Comparison of ENCODE assay signal across 8 cellular contexts in the genomic region with DNA sequence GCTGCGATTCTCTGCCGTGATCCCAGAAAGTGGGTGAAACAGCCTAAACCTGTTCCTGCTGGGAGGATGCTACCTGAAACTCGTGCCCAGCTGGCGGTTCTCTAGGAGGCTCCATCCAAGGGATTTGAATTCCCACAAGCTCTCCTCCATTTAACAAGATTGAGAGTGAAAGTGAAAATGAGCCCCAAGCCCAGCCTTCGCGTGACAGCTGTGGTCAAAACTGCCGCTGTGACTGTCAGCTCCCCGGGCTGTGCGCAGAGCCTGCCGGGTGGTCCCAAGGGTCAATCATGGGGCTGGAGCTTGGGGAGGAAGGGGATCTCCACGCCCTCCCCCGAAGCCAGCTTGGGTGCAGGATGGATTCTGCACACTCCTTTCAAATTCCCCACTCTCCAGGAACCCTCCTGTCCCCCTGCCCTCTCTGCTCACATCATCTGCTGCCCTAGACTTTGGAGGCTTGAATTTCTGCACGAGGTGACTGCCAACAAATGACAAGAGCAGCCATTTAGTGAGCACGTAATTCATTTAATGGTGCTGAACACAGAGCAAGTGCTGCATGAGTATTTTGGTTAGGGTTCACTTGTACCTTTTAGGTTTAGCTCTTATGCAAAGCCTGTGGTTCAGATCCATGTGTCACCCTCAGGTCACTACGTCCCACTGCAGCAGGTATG. TPM values are rescaled to one million over a fixed set of nuclear protein-coding genes. Genes with fewer than 3 reads are reported as not detected.
A peak's percentile ranks its signal among the peaks of the same experiment; 100 is the strongest.
DNase-seq lines count a peak whose midpoint lies in the region; ATAC-seq and TF ChIP-seq lines count a peak whose summit lies in the region.

No MANE protein-coding gene starts in this region.

- H3K27me3 Mint-ChIP-seq in CD4-positive, alpha-beta T cell, result no peaks in the 10 kb centered on the region
- no peaks in the 10 kb centered on the region for H3K27me3 Mint-ChIP-seq in stimulated activated naive CD8-positive, alpha-beta T cell treated with anti-CD3 and anti-CD28 coated beads, Interleukin-15, amount 100 ng/mL, for 72 hours

- H3K4me3 Mint-ChIP-seq in CD4-positive, alpha-beta T cell, result peak overlapping the region; percentile 93
- peak overlapping the region; percentile 88 to 90 for H3K4me3 Mint-ChIP-seq in stimulated activated naive CD8-positive, alpha-beta T cell treated with anti-CD3 and anti-CD28 coated beads, Interleukin-15, amount 100 ng/mL, for 72 hours

- intact Hi-C loops in CD4-positive, alpha-beta T cell (cut with DNase I, micrococcal nuclease), result loop anchor here (1.0 to 2.0 kb wide), 4 partner anchors 12 to 32 kb away; no protein-coding TSS in a partner anchor

- H3K9me3 ChIP-seq in CD4-positive, alpha-beta T cell (ENCODE audit: control insufficient read depth, low read length), result no peaks in the 10 kb centered on the region

- H3K4me1 Mint-ChIP-seq in CD4-positive, alpha-beta T cell (ENCODE audit: low read depth), result peaks cover 38% of the 10 kb centered on the region
- H3K4me1 Mint-ChIP-seq in stimulated activated naive CD8-positive, alpha-beta T cell treated with anti-CD3 and anti-CD28 coated beads, Interleukin-15, amount 100 ng/mL, for 72 hours, result peaks cover 100% of the 10 kb centered on the region

- peak; percentile 54 for ATAC-seq in CD4-positive, alpha-beta T cell (ENCODE audit: poor library complexity)
- ATAC-seq in GM19328 (IDR thresholded peaks at IDR 0.05; ENCODE audit: unreplicated experiment) (peak; percentile 41), HG03439 (IDR thresholded peaks at IDR 0.05; ENCODE audit: unreplicated experiment) (peak; percentile 40)
- peak; percentile 82 for ATAC-seq in stimulated activated naive CD8-positive, alpha-beta T cell treated with anti-CD3 and anti-CD28 coated beads, Interleukin-15, amount 100 ng/mL, for 72 hours

- H3K27ac Mint-ChIP-seq in CD4-positive, alpha-beta T cell, result peak overlapping the region; percentile 28
- H3K27ac Mint-ChIP-seq in stimulated activated naive CD8-positive, alpha-beta T cell treated with anti-CD3 and anti-CD28 coated beads, Interleukin-15, amount 100 ng/mL, for 72 hours, result peak overlapping the region; percentile 98 to 99

- POLR2A ChIA-PET in CD4-positive, alpha-beta T cell (lab: Charles Lee), result interaction anchor here (1.0 to 6.9 kb wide), 11 partner anchors 8 to 109 kb away, joined by 3 to 80 read pairs (median 4); a partner anchor contains a TSS

- no peaks in the 10 kb centered on the region for H3K9me3 Mint-ChIP-seq in CD4-positive, alpha-beta T cell
- peaks cover 0 to under 1% of the 10 kb centered on the region in 2 donors for H3K9me3 Mint-ChIP-seq in stimulated activated naive CD8-positive, alpha-beta T cell treated with anti-CD3 and anti-CD28 coated beads, Interleukin-15, amount 100 ng/mL, for 72 hours

- no peaks in the 10 kb centered on the region for H3K27me3 ChIP-seq in CD4-positive, alpha-beta T cell (ENCODE audit: control insufficient read depth, insufficient read depth, low read length)

- H3K27ac ChIP-seq in CD4-positive, alpha-beta T cell (ENCODE audit: low read depth, low read length), result no peak overlapping the region

- peak in 4 of 10 experiments; percentile 17 to 51 (median 29) for DNase-seq in CD4-positive, alpha-beta T cell
- DNase-seq in activated CD4-positive, CD25-positive, alpha-beta regulatory T cell (lab: John Stamatoyannopoulos, UW), result peak in 3 of 4 experiments; percentile 16 to 46 (median 42)
- DNase-seq in hepatic stellate cell (ENCODE audit: low spot score), result peak; percentile 83
- peak; percentile 72 to 74 for DNase-seq in stimulated activated naive CD8-positive, alpha-beta T cell treated with anti-CD3 and anti-CD28 coated beads, Interleukin-15, amount 100 ng/mL, for 72 hours
- no peak for DNase-seq in COLO668 (lab: John Stamatoyannopoulos, UW; ENCODE audit: unreplicated experiment)
- no peak for DNase-seq in islet precursor cell

- CTCF ChIA-PET in CD4-positive, alpha-beta T cell (lab: Charles Lee), result interaction anchor here (1.0 to 10.3 kb wide), 12 partner anchors 10 to 158 kb away, joined by 3 to 163 read pairs (median 4); a partner anchor contains a TSS

- peak; percentile 4 for TF ChIP-seq CTCF in CD4-positive, alpha-beta T cell (IDR thresholded peaks at IDR 0.05)

- no peaks in the 10 kb centered on the region for H3K36me3 Mint-ChIP-seq in CD4-positive, alpha-beta T cell (ENCODE audit: low read depth)

RNA-seq across cellular contexts. Expression of a gene that starts 5.3 kb away (rescaled TPM):
- 1 to 10 TPM in 1 of 2 experiments, under 1 TPM in 1; 0.98 to 1.2 TPM for total RNA-seq in CD4-positive, alpha-beta T cell

RNA-seq across cellular contexts. Expression of a gene that starts 26.0 kb away (rescaled TPM):
- not detected for total RNA-seq in CD4-positive, alpha-beta T cell

RNA-seq across cellular contexts. Expression of a gene that starts 44.0 kb away (rescaled TPM):
- not detected for total RNA-seq in CD4-positive, alpha-beta T cell

RNA-seq across cellular contexts. Expression of a gene that starts 55.0 kb away (rescaled TPM):
- total RNA-seq in CD4-positive, alpha-beta T cell, result not detected

Comparison
In these comparisons a context has a peak if more than half of its experiments do, and no peak if none do; other contexts are left out.
1. DNase-seq: peak in activated CD4-positive, CD25-positive, alpha-beta regulatory T cell (3 of 4), hepatic stellate cell (single experiment) and stimulated activated naive CD8-positive, alpha-beta T cell treated with anti-CD3 and anti-CD28 coated beads, Interleukin-15, amount 100 ng/mL, for 72 hours (2 of 2); none in COLO668 (single experiment) and islet precursor cell (single experiment).
2. Peak in every context shown above with its lines, with median percentiles within 50 percentile points of each other: ATAC-seq.